Comparison of ENCODE assay signal across 10 cellular contexts in genomic region chr19:46579286-46579944, GRCh38. TPM values are rescaled to one million over a fixed set of nuclear protein-coding genes. Genes with fewer than 3 reads are reported as not detected.
DNase-seq lines count a peak whose midpoint lies in the region; ATAC-seq and TF ChIP-seq lines count a peak whose summit lies in the region.
"Had no signal": no experiment of that assay in that cellular context is flagged by ENCODE, and none has a peak within 500 bp of the region (broad histone marks: within the 10 kb centered on the region; RNA-seq: fewer than 3 reads in every experiment).

No MANE protein-coding gene starts in this region.

- H3K4me1 ChIP-seq in SK-N-SH (ENCODE audit: control insufficient read depth in 1 of 2, insufficient read depth in 2 of 2, low read depth in 1 of 2, low read length in 1 of 2): peaks cover 0 to 2% of the 10 kb centered on the region in 2 experiments; a peak in 1 of 4 replicates

- H3K4me3 ChIP-seq in SK-N-SH (ENCODE audit: low read depth in 2 of 2, low read length in 1 of 2) (no peak overlapping the region; a peak in 1 of 4 replicates), epithelial cell of esophagus (ENCODE audit: low read length) (no peak overlapping the region)
- H3K4me3 ChIP-seq: BLaER1 treated with 17β-estradiol and CSF1 and Interleukin-3, amounts not matched to agents 10 nM and 100 nM; skin epidermis had no signal

- no peaks in the 10 kb centered on the region for H3F3A ChIP-seq in SK-N-SH (replicated peaks; ENCODE audit: insufficient read depth)

- no peak overlapping the region for H3K27ac ChIP-seq in SK-N-SH (ENCODE audit: low read depth in 2 of 2, low read length in 1 of 2)
- H3K27ac ChIP-seq: BLaER1 treated with 17β-estradiol and CSF1 and Interleukin-3, amounts not matched to agents 10 nM and 100 nM; skin epidermis had no signal

- TF ChIP-seq CTCF in SK-N-SH (IDR thresholded peaks at IDR 0.05): peak; percentile 53
- peak; percentile 26 for TF ChIP-seq CTCF in epithelial cell of esophagus (IDR thresholded peaks at IDR 0.05; ENCODE audit: insufficient read depth, low read depth, low read length, missing control alignments)

- H3K9me2 ChIP-seq in SK-N-SH: no peaks in the 10 kb centered on the region

- peak; percentile 35 for TF ChIP-seq RAD21 in SK-N-SH (IDR thresholded peaks at IDR 0.05; ENCODE audit: low read length)

- DNase-seq in NCI-H2196 (lab: John Stamatoyannopoulos, UW; ENCODE audit: unreplicated experiment) (peak; percentile 12), NCI-H2196 treated with DMSO at 0.1 percent for 48 hours (lab: John Stamatoyannopoulos, UW; ENCODE audit: unreplicated experiment) (no peak), SK-N-SH (peak; percentile 64), epithelial cell of esophagus (ENCODE audit: low read depth) (no peak), DMS153 treated with DMSO at 0.1 percent for 48 hours (lab: John Stamatoyannopoulos, UW; ENCODE audit: unreplicated experiment) (no peak)
- DNase-seq in stimulated activated CD8-positive, alpha-beta memory T cell treated with anti-CD3 and anti-CD28 coated beads, Interleukin-12 subunit alpha, Interleukin-12 subunit beta, amount 100 ng/mL, for 4 hours (ENCODE audit: low read depth): peak; percentile 10

- no peaks in the 10 kb centered on the region for H4K20me1 ChIP-seq in SK-N-SH (ENCODE audit: insufficient read depth)
- H4K20me1 ChIP-seq: BLaER1 treated with 17β-estradiol and CSF1 and Interleukin-3, amounts not matched to agents 10 nM and 100 nM had no signal

- no peak overlapping the region for H3K4me2 ChIP-seq in SK-N-SH
- H3K4me2 ChIP-seq: BLaER1 treated with 17β-estradiol and CSF1 and Interleukin-3, amounts not matched to agents 10 nM and 100 nM had no signal

- H3K9me3 ChIP-seq in SK-N-SH: no peaks in the 10 kb centered on the region

- CTCF ChIA-PET in SK-N-SH (lab: Yijun Ruan, JAX): interaction anchor here (0.7 to 1.8 kb wide), 20 partner anchors 8 to 183 kb away, joined by 3 to 7 read pairs (median 3); partner anchors contain the start of gene DACT3

- ATAC-seq in GM21576 (IDR thresholded peaks at IDR 0.05; ENCODE audit: unreplicated experiment) (no peak), HG03097 (IDR thresholded peaks at IDR 0.05; ENCODE audit: low FRiP score, unreplicated experiment) (no peak)

- no peaks in the 10 kb centered on the region for H3K79me2 ChIP-seq in SK-N-SH (ENCODE audit: insufficient read depth)

- no peaks in the 10 kb centered on the region for H3K36me3 ChIP-seq in SK-N-SH (replicated peaks in 1 of 2; ENCODE audit: control insufficient read depth in 1 of 2, insufficient read depth in 2 of 2, low read length in 1 of 2)

- POLR2A ChIA-PET in SK-N-SH (lab: Yijun Ruan, JAX): no interaction called here

- 55% methylated on average over 10 of the region's 10 CpGs for WGBS in SK-N-SH (ENCODE audit: low lambda C conversion rate)

- no peak for TF ChIP-seq EP300 in SK-N-SH (IDR thresholded peaks at IDR 0.05; ENCODE audit: borderline replicate concordance in 1 of 2, low read depth in 1 of 2, low read length in 1 of 2)

- H3K27me3 ChIP-seq in SK-N-SH (ENCODE audit: insufficient read depth): no peaks in the 10 kb centered on the region
- H3K27me3 ChIP-seq: BLaER1 treated with 17β-estradiol and CSF1 and Interleukin-3, amounts not matched to agents 10 nM and 100 nM had no signal

- H2AFZ ChIP-seq in SK-N-SH (ENCODE audit: low read depth): no peak overlapping the region

- H3K9ac ChIP-seq in SK-N-SH: no peak overlapping the region
- H3K9ac ChIP-seq: BLaER1 treated with 17β-estradiol and CSF1 and Interleukin-3, amounts not matched to agents 10 nM and 100 nM had no signal

TF ChIP-seq in SK-N-SH, 30 proteins besides CTCF, POLR2A, EP300 and RAD21:
- TF ChIP-seq RFX5 (IDR thresholded peaks at IDR 0.05; ENCODE audit: low read length) (peak; percentile 97), SMC3 (IDR thresholded peaks at IDR 0.05; ENCODE audit: low read depth, low read length) (peak; percentile 30; the same call in 1 of the 2 replicates), POLR2AphosphoS5 (IDR thresholded peaks at IDR 0.05; ENCODE audit: low read depth, low read length) (no peak)

RNA-seq across cellular contexts. Expression of gene CALM3, which starts 21.7 kb away (rescaled TPM):
- 445 and 495 TPM in 2 replicates for polyA plus RNA-seq in SK-N-SH (2012; rRNA removed)
- polyA plus RNA-seq in SK-N-SH (2012; cell fraction: cytosol; rRNA removed): 552 and 634 TPM in 2 replicates
- 207 and 230 TPM in 2 replicates for polyA plus RNA-seq in SK-N-SH (2012; cell fraction: nucleus; rRNA removed)

RNA-seq across cellular contexts. Expression of gene PTGIR, which starts 45.5 kb away (rescaled TPM):
- 2.5 and 3.3 TPM in 2 replicates for polyA plus RNA-seq in SK-N-SH (2012; rRNA removed)
- 1.0 and 1.6 TPM in 2 replicates for polyA plus RNA-seq in SK-N-SH (2012; cell fraction: cytosol; rRNA removed)
- 9.5 and 11.9 TPM in 2 replicates for polyA plus RNA-seq in SK-N-SH (2012; cell fraction: nucleus; rRNA removed)

RNA-seq across cellular contexts. Expression of gene GNG8, which starts 56.6 kb away (rescaled TPM):
- not detected in 2 replicates for polyA plus RNA-seq in SK-N-SH (2012; rRNA removed)
- polyA plus RNA-seq in SK-N-SH (2012; cell fraction: cytosol; rRNA removed): not detected in 2 replicates
- polyA plus RNA-seq in SK-N-SH (2012; cell fraction: nucleus; rRNA removed): not detected in 2 replicates

Comparison
In these comparisons a context has a peak if more than half of its experiments do, and no peak if none do; other contexts are left out.
1. DNase-seq: peak in NCI-H2196 (single experiment), SK-N-SH (single experiment) and stimulated activated CD8-positive, alpha-beta memory T cell treated with anti-CD3 and anti-CD28 coated beads, Interleukin-12 subunit alpha, Interleukin-12 subunit beta, amount 100 ng/mL, for 4 hours (single experiment); none in NCI-H2196 treated with DMSO at 0.1 percent for 48 hours (single experiment), epithelial cell of esophagus (single experiment) and DMS153 treated with DMSO at 0.1 percent for 48 hours (single experiment).